In genomic region chr1:155411840-155412239, GRCh38 we compare ENCODE assay signal across 7 cellular contexts.
DNase-seq lines count a peak whose midpoint lies in the region; ATAC-seq and TF ChIP-seq lines count a peak whose summit lies in the region.
"Not testable (repeated sequence)": the region's sequence is repeated elsewhere in the genome, so short reads cannot be mapped to it uniquely, and the experiment has no call there.

No MANE protein-coding gene starts in this region.

- not testable (repeated sequence) for TF ChIP-seq RAD21 in HCT116 (IDR thresholded peaks at IDR 0.05; ENCODE audit: low read depth)

- CTCF ChIA-PET in HCT116 (lab: Charles Lee) = not testable (repeated sequence)
- CTCF ChIA-PET in RWPE1 (lab: Yijun Ruan, JAX) = interaction anchor here (0.6 to 0.8 kb wide), 2 partner anchors 18 to 289 kb away, joined by 3 to 5 read pairs; no protein-coding TSS in a partner anchor
- CTCF ChIA-PET in activated CD8-positive, alpha-beta T cell treated with anti-CD3 and anti-CD28 coated beads for 36 hours (lab: Charles Lee) = interaction anchor here (1.2 kb wide), 1 partner anchor 21 kb away, joined by 4 read pairs; no protein-coding TSS in a partner anchor
- CTCF ChIA-PET in MCF 10A (lab: Yijun Ruan, JAX) = interaction anchor here (0.5 to 1.4 kb wide), 3 partner anchors 29 to 179 kb away, joined by 3 to 4 read pairs (median 3); no protein-coding TSS in a partner anchor

- not testable (repeated sequence) for H2BK12ac ChIP-seq in trophoblast cell (ENCODE audit: low read length)

- H3K36me3 ChIP-seq in HCT116 (ENCODE audit: control insufficient read depth in 1 of 2, insufficient read depth in 2 of 2, low read length in 2 of 2); KMS-11 (ENCODE audit: insufficient read depth); trophoblast cell (ENCODE audit: control insufficient read depth in 1 of 2, insufficient read depth in 2 of 2, low read length in 2 of 2): not testable (repeated sequence)

- not testable (repeated sequence) for DNase-seq in HCT116 (ENCODE audit: low read depth, low spot score); RWPE1 (ENCODE audit: low spot score); activated CD8-positive, alpha-beta T cell treated with anti-CD3 and anti-CD28 coated beads for 36 hours; right cardiac atrium
- DNase-seq in MCF 10A (ENCODE audit: unreplicated experiment) = peak; percentile 23
- peak; percentile 39 to 46 for DNase-seq in trophoblast cell

- not testable (repeated sequence) for H3K18ac ChIP-seq in trophoblast cell (ENCODE audit: low read length)

- not testable (repeated sequence) for H3K14ac ChIP-seq in trophoblast cell (ENCODE audit: low read length)

- not testable (repeated sequence) for H3K9ac ChIP-seq in HCT116 (ENCODE audit: low read length); KMS-11; trophoblast cell (ENCODE audit: low read length)

- POLR2A ChIA-PET in HCT116 (lab: Charles Lee) = not testable (repeated sequence)
- POLR2A ChIA-PET in RWPE1 (lab: Yijun Ruan, JAX; ENCODE audit: low non-redundant PET) (interaction anchor here (0.7 kb wide), 1 partner anchor 481 kb away, joined by 5 read pairs; no protein-coding TSS in a partner anchor), MCF 10A (lab: Yijun Ruan, JAX) (interaction anchor here (2.2 kb wide), 1 partner anchor 10 kb away, joined by 4 read pairs; no protein-coding TSS in a partner anchor)
- POLR2A ChIA-PET in activated CD8-positive, alpha-beta T cell treated with anti-CD3 and anti-CD28 coated beads for 36 hours (lab: Charles Lee) = interaction anchor here (0.9 kb wide), 1 partner anchor 33 kb away, joined by 4 read pairs; no protein-coding TSS in a partner anchor

- not testable (repeated sequence) for H3K4me3 ChIP-seq in HCT116 (replicated peaks in 1 of 2; ENCODE audit: low read depth in 1 of 2, low read length in 2 of 2); KMS-11 (IDR thresholded peaks at IDR 0.05; ENCODE audit: insufficient read depth, low read depth, low read length); right cardiac atrium (ENCODE audit: low read length); trophoblast cell (ENCODE audit: low read depth, low read length)

- not testable (repeated sequence) for H4K12ac ChIP-seq in trophoblast cell (ENCODE audit: low read depth, low read length)

- not testable (repeated sequence) for H3K9me3 ChIP-seq in HCT116 (ENCODE audit: control insufficient read depth in 1 of 2, insufficient read depth in 1 of 2, low read depth in 1 of 2, low read length in 2 of 2); right cardiac atrium (ENCODE audit: control insufficient read depth, low read length); trophoblast cell (ENCODE audit: insufficient read depth, low read depth, low read length)

- not testable (repeated sequence) for BruUV-seq in HCT116 (replicated peaks; lab: Mats Ljungman, UMichigan); MCF 10A (replicated peaks; lab: Mats Ljungman, UMichigan)

- not testable (repeated sequence) for H3K27ac ChIP-seq in HCT116 (ENCODE audit: low read depth, low read length)
- H3K27ac ChIP-seq in KMS-11 (peak overlapping the region; percentile 20; the same call in 1 of the 2 replicates), RWPE1 (0 out of 2 replicates have a peak overlapping the region, but pooled peaks have one; percentile 14), right cardiac atrium (ENCODE audit: low read length) (peak overlapping the region; percentile 23), trophoblast cell (ENCODE audit: low read depth, low read length) (peak overlapping the region; percentile 20)

- H2AFZ ChIP-seq in HCT116 (ENCODE audit: low read depth, low read length, poor library complexity, severe bottlenecking); KMS-11 (ENCODE audit: low read depth); trophoblast cell (ENCODE audit: insufficient read depth, low read length, poor library complexity): not testable (repeated sequence)

- not testable (repeated sequence) for H3K79me1 ChIP-seq in trophoblast cell (ENCODE audit: low read length)

- H3K9me2 ChIP-seq in HCT116 (ENCODE audit: insufficient read depth) = not testable (repeated sequence)

- peaks cover 17% of the 10 kb centered on the region for H3K36me3 Mint-ChIP-seq in activated CD8-positive, alpha-beta T cell treated with anti-CD3 and anti-CD28 coated beads for 36 hours (ENCODE audit: low read depth)
- peaks cover 71% of the 10 kb centered on the region for H3K36me3 Mint-ChIP-seq in MCF 10A (ENCODE audit: insufficient read depth, unreplicated experiment)

- WGBS in right cardiac atrium = 94% methylated on average over 9 of the region's 9 CpGs
- WGBS in trophoblast cell (ENCODE audit: extremely low coverage, insufficient coverage, insufficient read length) = no CpG with 5 or more reads among the region's 9 CpGs

- RAD21 ChIA-PET in HCT116 (lab: Charles Lee; ENCODE audit: low non-redundant PET in 1 of 2, low total read pairs in 2 of 2, uncharacterized antibody in 2 of 2, unreplicated experiment in 2 of 2) = not testable (repeated sequence)

- not testable (repeated sequence) for H3K4me1 Mint-ChIP-seq in activated CD8-positive, alpha-beta T cell treated with anti-CD3 and anti-CD28 coated beads for 36 hours (ENCODE audit: low read depth); MCF 10A (ENCODE audit: insufficient read depth, unreplicated experiment)

- not testable (repeated sequence) for H3K4ac ChIP-seq in trophoblast cell (ENCODE audit: low read depth, low read length)

- not testable (repeated sequence) for H3K27me3 ChIP-seq in HCT116 (ENCODE audit: insufficient read depth, low read length); KMS-11 (ENCODE audit: insufficient read depth, low read depth); right cardiac atrium (ENCODE audit: control insufficient read depth, insufficient read depth); trophoblast cell (ENCODE audit: insufficient read depth, low read length)

- not testable (repeated sequence) for H4K20me1 ChIP-seq in HCT116 (ENCODE audit: insufficient read depth); KMS-11 (ENCODE audit: insufficient read depth)

- not testable (repeated sequence) for H3K79me2 ChIP-seq in HCT116 (ENCODE audit: insufficient read depth, low read length); trophoblast cell (ENCODE audit: control insufficient read depth, insufficient read depth, low read length, poor library complexity)
- H3K79me2 ChIP-seq in KMS-11 (ENCODE audit: insufficient read depth, low read depth) = peaks cover 18% of the 10 kb centered on the region

- H3K23ac ChIP-seq in trophoblast cell (ENCODE audit: low read length) = peak overlapping the region; percentile 92

- not testable (repeated sequence) for H4K91ac ChIP-seq in trophoblast cell (ENCODE audit: low read depth, low read length)

- intact Hi-C loops in HCT116 (cut with micrococcal nuclease); activated CD8-positive, alpha-beta T cell treated with anti-CD3 and anti-CD28 coated beads for 36 hours (cut with micrococcal nuclease); MCF 10A (cut with micrococcal nuclease); right cardiac atrium (cut with DNase I): not testable (repeated sequence)

- ATAC-seq in HCT116; activated CD8-positive, alpha-beta T cell treated with anti-CD3 and anti-CD28 coated beads for 36 hours; right cardiac atrium: not testable (repeated sequence)

- peak overlapping the region; percentile 52 for H3K27ac Mint-ChIP-seq in activated CD8-positive, alpha-beta T cell treated with anti-CD3 and anti-CD28 coated beads for 36 hours
- not testable (repeated sequence) for H3K27ac Mint-ChIP-seq in MCF 10A (ENCODE audit: low read depth, unreplicated experiment)

- H2AK5ac ChIP-seq in trophoblast cell (ENCODE audit: low read length) = not testable (repeated sequence)

- not testable (repeated sequence) for H3K4me3 Mint-ChIP-seq in activated CD8-positive, alpha-beta T cell treated with anti-CD3 and anti-CD28 coated beads for 36 hours; MCF 10A (ENCODE audit: unreplicated experiment)

- H3K9me3 Mint-ChIP-seq in activated CD8-positive, alpha-beta T cell treated with anti-CD3 and anti-CD28 coated beads for 36 hours; MCF 10A (ENCODE audit: unreplicated experiment): not testable (repeated sequence)

- H2BK5ac ChIP-seq in trophoblast cell (ENCODE audit: low read depth, low read length, poor library complexity) = not testable (repeated sequence)

- H3K27me3 Mint-ChIP-seq in activated CD8-positive, alpha-beta T cell treated with anti-CD3 and anti-CD28 coated beads for 36 hours; MCF 10A (ENCODE audit: insufficient read depth, unreplicated experiment): not testable (repeated sequence)

- not testable (repeated sequence) for H3K4me1 ChIP-seq in HCT116 (ENCODE audit: control insufficient read depth in 1 of 2, insufficient read depth in 2 of 2, low read length in 2 of 2); right cardiac atrium (ENCODE audit: control insufficient read depth, insufficient read depth, low read length); trophoblast cell (ENCODE audit: control insufficient read depth in 1 of 2, insufficient read depth in 2 of 2, low read length in 2 of 2)
- peaks cover 57% of the 10 kb centered on the region for H3K4me1 ChIP-seq in KMS-11 (ENCODE audit: low read depth, poor library complexity, severe bottlenecking)

- H3K4me2 ChIP-seq in HCT116 (ENCODE audit: low read length); trophoblast cell (ENCODE audit: low read length): not testable (repeated sequence)
- peak overlapping the region; percentile 44 for H3K4me2 ChIP-seq in KMS-11

- H2BK120ac ChIP-seq in trophoblast cell (ENCODE audit: insufficient read depth, low read length, poor library complexity) = not testable (repeated sequence)

- TF ChIP-seq CTCF in HCT116 (IDR thresholded peaks at IDR 0.05 in 2 of 3, conservative IDR thresholded peaks at IDR 0.05 in 1 of 3; ENCODE audit: borderline replicate concordance in 1 of 3, insufficient read depth in 1 of 3, low read depth in 2 of 3, low read length in 2 of 3); KMS-11 (conservative IDR thresholded peaks at IDR 0.05; ENCODE audit: low read depth, low read length); RWPE1 (conservative IDR thresholded peaks at IDR 0.05; ENCODE audit: low read depth); activated CD8-positive, alpha-beta T cell treated with anti-CD3 and anti-CD28 coated beads for 36 hours (IDR thresholded peaks at IDR 0.05); MCF 10A (IDR thresholded peaks at IDR 0.05; ENCODE audit: unreplicated experiment): not testable (repeated sequence)

- not testable (repeated sequence) for TF ChIP-seq POLR2A in HCT116 (IDR thresholded peaks at IDR 0.05; ENCODE audit: borderline replicate concordance, extremely low read depth, insufficient read depth, insufficient read length)

- not testable (repeated sequence) for H4K8ac ChIP-seq in trophoblast cell (ENCODE audit: low read depth, low read length)
